Comparison of ENCODE assay signal across 8 cellular contexts in the genomic region with DNA sequence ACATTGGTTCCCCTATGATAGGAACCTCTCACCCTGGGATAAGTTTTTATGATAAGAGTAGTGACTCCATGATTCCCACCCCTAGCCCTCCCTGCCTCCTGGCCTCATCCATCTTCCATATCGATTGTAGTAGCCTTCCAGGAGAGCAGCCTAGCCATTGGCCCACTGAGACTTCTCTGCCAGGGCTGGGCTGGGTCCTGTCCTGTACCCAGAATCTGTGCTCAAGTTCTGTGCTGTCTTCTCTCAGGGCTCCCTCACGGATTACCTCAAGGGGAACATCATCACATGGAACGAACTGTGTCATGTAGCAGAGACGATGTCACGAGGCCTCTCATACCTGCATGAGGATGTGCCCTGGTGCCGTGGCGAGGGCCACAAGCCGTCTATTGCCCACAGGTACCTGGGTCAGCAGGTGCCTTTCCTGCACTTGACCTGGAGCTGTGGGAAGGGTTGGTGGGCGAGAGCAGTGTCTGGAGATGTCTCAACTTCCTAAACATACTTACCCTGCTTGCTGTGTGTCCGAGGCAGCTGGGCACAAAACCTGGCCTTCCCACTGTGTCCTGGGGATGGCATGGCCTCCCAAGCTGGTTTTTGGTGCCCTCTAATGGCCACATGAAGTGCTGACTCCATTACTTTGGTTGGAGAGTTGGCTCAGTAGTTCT. TPM values are rescaled to one million over a fixed set of nuclear protein-coding genes. Genes with fewer than 3 reads are reported as not detected.
DNase-seq lines count a peak whose midpoint lies in the region; ATAC-seq, FAIRE-seq and TF ChIP-seq lines count a peak whose summit lies in the region.

No MANE protein-coding gene starts in this region.

- no peak for TF ChIP-seq EP300 in A549 (IDR thresholded peaks at IDR 0.05)

- POLR2A ChIA-PET in A549 (lab: Yijun Ruan, JAX): interaction anchor here (1.0 kb wide), 2 partner anchors 8 to 133 kb away, joined by 4 read pairs; partner anchors contain the start of gene XYLB

- H3K9me3 ChIP-seq in A549: no peaks in the 10 kb centered on the region

- DNase-seq in A549 (ENCODE audit: low read depth in 1 of 2, low spot score in 1 of 2) (peak; percentile 66 to 79), SHP77 (lab: John Stamatoyannopoulos, UW) (peak; percentile 36 to 46), amniotic epithelial cell (ENCODE audit: low read depth) (peak; percentile 50), left cardiac atrium (peak; percentile 65), renal cortical epithelial cell (ENCODE audit: low read depth) (peak; percentile 56), NCI-H1048 (lab: John Stamatoyannopoulos, UW) (no peak)

- TF ChIP-seq RAD21 in A549 (conservative IDR thresholded peaks at IDR 0.05 in 1 of 2, IDR thresholded peaks at IDR 0.05 in 1 of 2): peak; percentile 90 to 91

- H3K4me2 ChIP-seq in A549: no peak overlapping the region

- 65% methylated on average over 10 of the region's 10 CpGs for WGBS in A549 (ENCODE audit: missing lambda C conversion rate)

- H3K27ac ChIP-seq in A549: no peak overlapping the region

- TF ChIP-seq CTCF in A549 (IDR thresholded peaks at IDR 0.05) (peak; percentile 87), GM12873 (IDR thresholded peaks at IDR 0.05; ENCODE audit: insufficient read depth, low read depth, low read length, missing control alignments) (peak; percentile 86)

- peak; percentile 87 to 96 for ATAC-seq in A549
- ATAC-seq in HG03439 (IDR thresholded peaks at IDR 0.05; ENCODE audit: unreplicated experiment): peak; percentile 58
- ATAC-seq in left cardiac atrium: peak; percentile 86 to 88

- no peak overlapping the region for H3K4me3 ChIP-seq in A549

- CTCF ChIA-PET in A549 (lab: Yijun Ruan, JAX): interaction anchor here (0.6 to 4.6 kb wide), 42 partner anchors 9 to 505 kb away, joined by 3 to 95 read pairs (median 4); partner anchors contain the start of genes ACAA1, EXOG and XYLB

- no peak for TF ChIP-seq POLR2A in A549 (IDR thresholded peaks at IDR 0.05; ENCODE audit: low read length)

- peak; percentile 94 for FAIRE-seq in A549 (lab: Jason Lieb, UNC)

- H3K4me1 ChIP-seq in A549: no peaks in the 10 kb centered on the region

- intact Hi-C loops in left cardiac atrium (cut with DNase I): loop anchor here (2.0 to 10.0 kb wide), 3 partner anchors 132 to 365 kb away; partner anchors contain the start of gene XYLB (in 2 of the 2)

TF ChIP-seq in A549, 52 proteins besides CTCF, POLR2A, EP300 and RAD21:
- no peak for TF ChIP-seq JUN (IDR thresholded peaks at IDR 0.05)
- peak; percentile 74 for TF ChIP-seq MAFK (IDR thresholded peaks at IDR 0.05; ENCODE audit: partially characterized antibody)
- no peak for TF ChIP-seq RFX5 (IDR thresholded peaks at IDR 0.05)
- TF ChIP-seq SMC3 (IDR thresholded peaks at IDR 0.05): peak; percentile 64

RNA-seq across cellular contexts. Expression of gene EXOG, which starts 16.6 kb away (rescaled TPM):
- polyA plus RNA-seq in A549 (2011; rRNA removed) (16.6 and 17.1 TPM in 2 replicates), A549 (2017; fragmentation: RNase III; extraction: RNeasy Plus Mini Kit Qiagen cat#74134 plus additional on column Dnase treatment) (11.2 to 16.0 TPM (median 12.9 TPM) in 3 replicates)
- 3.9 and 4.0 TPM in 2 replicates for polyA plus RNA-seq in A549 (2012; cell fraction: cytosol; rRNA removed)
- polyA plus RNA-seq in A549 (2012; cell fraction: nucleus; rRNA removed): 4.4 and 10.4 TPM in 2 replicates
- polyA minus RNA-seq in A549 (2011; rRNA and poly(A)+ RNA removed): 6.1 TPM in 2 replicates
- total RNA-seq in left cardiac atrium (10 to 100 TPM; 17.8 to 20.5 TPM), renal cortical epithelial cell (6.9 and 11.4 TPM in 2 replicates)

RNA-seq across cellular contexts. Expression of gene ACVR2B, which starts 25.9 kb away (rescaled TPM):
- polyA plus RNA-seq in A549 (2011; rRNA removed): 2.8 and 3.5 TPM in 2 replicates
- polyA plus RNA-seq in A549 (2012; cell fraction: cytosol; rRNA removed): 1.5 and 2.0 TPM in 2 replicates
- 3.0 and 3.1 TPM in 2 replicates for polyA plus RNA-seq in A549 (2012; cell fraction: nucleus; rRNA removed)
- polyA plus RNA-seq in A549 (2017; fragmentation: RNase III; extraction: RNeasy Plus Mini Kit Qiagen cat#74134 plus additional on column Dnase treatment): 1.2 to 1.3 TPM (median 1.2 TPM) in 3 replicates
- 15.0 and 18.1 TPM in 2 replicates for polyA minus RNA-seq in A549 (2011; rRNA and poly(A)+ RNA removed)
- 1 to 10 TPM; 4.8 to 6.6 TPM for total RNA-seq in left cardiac atrium
- total RNA-seq in renal cortical epithelial cell: 3.5 and 11.8 TPM in 2 replicates
